In the genomic region with DNA sequence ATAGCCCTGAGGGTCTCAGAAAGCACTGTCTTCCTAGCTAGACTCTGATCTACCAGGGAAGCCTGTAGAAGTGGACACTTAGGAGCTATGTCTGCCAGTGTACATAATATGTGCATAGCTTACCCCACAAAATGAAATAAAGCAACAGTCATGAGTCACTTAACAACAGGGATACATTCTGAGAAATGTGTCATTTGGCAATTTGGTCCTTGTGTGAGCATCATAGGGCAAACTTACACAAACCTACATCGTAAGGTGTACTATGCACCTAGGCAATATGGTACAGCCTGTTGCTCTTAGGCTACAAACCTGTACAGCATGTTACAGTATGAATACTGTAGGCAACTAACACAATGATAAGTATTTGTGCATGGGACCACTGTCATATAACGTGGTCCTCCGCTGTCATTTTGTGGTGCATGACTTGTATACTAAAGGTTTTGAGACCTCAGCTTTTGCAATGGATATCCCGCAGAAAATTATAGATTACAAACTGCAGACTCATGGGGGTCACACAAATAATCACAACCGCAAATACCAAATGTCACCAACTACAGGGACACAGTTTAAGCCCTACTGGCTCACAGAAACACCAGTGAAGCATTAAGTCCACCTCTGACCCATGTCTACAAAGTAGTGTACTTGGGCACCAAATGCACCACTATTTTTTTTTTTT, we compare ENCODE assay signal across 9 cellular contexts. TPM values are rescaled to one million over a fixed set of nuclear protein-coding genes. Genes with fewer than 3 reads are reported as not detected.
DNase-seq lines count a peak whose midpoint lies in the region; ATAC-seq and TF ChIP-seq lines count a peak whose summit lies in the region.
"Had no signal": no experiment of that assay in that cellular context is flagged by ENCODE, and none has a peak within 500 bp of the region (broad histone marks: within the 10 kb centered on the region; RNA-seq: fewer than 3 reads in every experiment).

No MANE protein-coding gene starts in this region.

- no peak for ATAC-seq in HG03342 (IDR thresholded peaks at IDR 0.05; ENCODE audit: unreplicated experiment)

- no peak for TF ChIP-seq POLR2A in testis (IDR thresholded peaks at IDR 0.05)

- no peaks in the 10 kb centered on the region for H3K36me3 ChIP-seq in CD8-positive, alpha-beta memory T cell (ENCODE audit: insufficient read depth, low read length)
- H3K36me3 ChIP-seq in OCI-LY1 (ENCODE audit: insufficient read depth, low read length) (0 out of 2 replicates have a peak, but pooled peaks cover 4% of the 10 kb centered on the region), endodermal cell (ENCODE audit: control insufficient read depth, insufficient read depth, low read length) (no peaks in the 10 kb centered on the region), testis (ENCODE audit: low read depth, missing control alignments) (no peaks in the 10 kb centered on the region)

- no peaks in the 10 kb centered on the region for H3K27me3 Mint-ChIP-seq in CD8-positive, alpha-beta memory T cell
- H3K27me3 Mint-ChIP-seq in endodermal cell (ENCODE audit: insufficient read depth): no peaks in the 10 kb centered on the region
- no peaks in the 10 kb centered on the region for H3K27me3 Mint-ChIP-seq in osteocyte (ENCODE audit: unreplicated experiment)

- H3F3A ChIP-seq in OCI-LY1 (ENCODE audit: insufficient read depth, low read length): peaks cover 3% of the 10 kb centered on the region; the same call in 1 of the 2 replicates

- TF ChIP-seq CTCF in OCI-LY1 (IDR thresholded peaks at IDR 0.05; ENCODE audit: low read length): no peak
- TF ChIP-seq CTCF in endodermal cell (conservative IDR thresholded peaks at IDR 0.05): no peak
- TF ChIP-seq CTCF in osteocyte (IDR thresholded peaks at IDR 0.05): no peak
- no peak for TF ChIP-seq CTCF in testis (IDR thresholded peaks at IDR 0.05)

- H3K4me1 Mint-ChIP-seq in CD8-positive, alpha-beta memory T cell: peaks cover 30 to 51% (median 44%) of the 10 kb centered on the region in 3 donors
- H3K4me1 Mint-ChIP-seq in endodermal cell (peaks cover 7% of the 10 kb centered on the region), osteocyte (ENCODE audit: unreplicated experiment) (peaks cover 36% of the 10 kb centered on the region)

- peak overlapping the region; percentile 90; the same call in 1 of the 2 replicates for H3K9ac ChIP-seq in OCI-LY1 (ENCODE audit: low read length)
- H3K9ac ChIP-seq in endodermal cell (ENCODE audit: extremely low read depth, low read length, poor library complexity, severe bottlenecking): no peak overlapping the region

- peak overlapping the region in 6 of 8 donors; percentile 25 to 68 (median 58) for H3K27ac Mint-ChIP-seq in CD8-positive, alpha-beta memory T cell
- peak overlapping the region; percentile 26 for H3K27ac Mint-ChIP-seq in endodermal cell
- H3K27ac Mint-ChIP-seq in osteocyte (ENCODE audit: unreplicated experiment): no peak overlapping the region

- H3K27ac ChIP-seq in CD8-positive, alpha-beta memory T cell (ENCODE audit: low read depth, low read length): no peak overlapping the region
- H3K27ac ChIP-seq in OCI-LY1 (ENCODE audit: low read depth, low read length, poor library complexity, severe bottlenecking): peak overlapping the region; percentile 0
- no peak overlapping the region for H3K27ac ChIP-seq in endodermal cell (ENCODE audit: low read depth, low read length)
- H3K27ac ChIP-seq in testis: no peak overlapping the region
- H3K27ac ChIP-seq: HL-60 had no signal

- peaks cover 20% of the 10 kb centered on the region for H3K4me1 ChIP-seq in CD8-positive, alpha-beta memory T cell (ENCODE audit: insufficient read depth, low read length)
- peaks cover 33% of the 10 kb centered on the region for H3K4me1 ChIP-seq in OCI-LY1 (ENCODE audit: insufficient read depth, low read length, severe bottlenecking)
- no peaks in the 10 kb centered on the region for H3K4me1 ChIP-seq in endodermal cell (ENCODE audit: control insufficient read depth, insufficient read depth, low read length)
- peaks cover 18% of the 10 kb centered on the region for H3K4me1 ChIP-seq in testis

- DNase-seq in CD8-positive, alpha-beta memory T cell: no peak
- DNase-seq in endodermal cell (no peak), osteocyte (ENCODE audit: extremely low spot score, unreplicated experiment) (no peak), NCI-H446 (lab: John Stamatoyannopoulos, UW) (no peak), testis (no peak), NCI-H1694 treated with DMSO at 0.1 percent for 48 hours (lab: John Stamatoyannopoulos, UW) (no peak)

- H3K79me2 ChIP-seq in OCI-LY1 (ENCODE audit: insufficient read depth, low read length): peaks cover 52% of the 10 kb centered on the region

- WGBS in endodermal cell (ENCODE audit: insufficient coverage in 1 of 2, insufficient read length in 1 of 2), 2 experiments: 91 to 96% methylated on average over 3 to 5 of the region's 5 CpGs
- WGBS in testis, 2 donors: 83% methylated on average over 5 of the region's 5 CpGs

- no peaks in the 10 kb centered on the region for H3K9me3 Mint-ChIP-seq in CD8-positive, alpha-beta memory T cell
- H3K9me3 Mint-ChIP-seq in endodermal cell (no peaks in the 10 kb centered on the region), osteocyte (ENCODE audit: unreplicated experiment) (no peaks in the 10 kb centered on the region)

- intact Hi-C loops in testis (cut with DNase I; ENCODE audit: low total_unique reads): no loop called here

- H3K4me2 ChIP-seq in OCI-LY1 (ENCODE audit: low read length): peak overlapping the region; percentile 75

- peaks cover 0 to 8% (median 0%) of the 10 kb centered on the region in 3 donors for H3K36me3 Mint-ChIP-seq in CD8-positive, alpha-beta memory T cell
- H3K36me3 Mint-ChIP-seq in endodermal cell (ENCODE audit: low read depth) (no peaks in the 10 kb centered on the region), osteocyte (ENCODE audit: unreplicated experiment) (peaks cover 4% of the 10 kb centered on the region)

- no peaks in the 10 kb centered on the region for H3K27me3 ChIP-seq in CD8-positive, alpha-beta memory T cell (ENCODE audit: insufficient read depth, low read length, poor library complexity, severe bottlenecking)
- no peaks in the 10 kb centered on the region for H3K27me3 ChIP-seq in OCI-LY1 (ENCODE audit: insufficient read depth, low read length)
- H3K27me3 ChIP-seq in endodermal cell (ENCODE audit: control insufficient read depth, insufficient read depth, low read length, poor library complexity, severe bottlenecking): no peaks in the 10 kb centered on the region
- no peaks in the 10 kb centered on the region for H3K27me3 ChIP-seq in testis

- peak overlapping the region; percentile 58 for H3K4me3 ChIP-seq in CD8-positive, alpha-beta memory T cell (ENCODE audit: low read length)
- peak overlapping the region; percentile 93 for H3K4me3 ChIP-seq in OCI-LY1 (ENCODE audit: low read depth, low read length, poor library complexity, severe bottlenecking)
- H3K4me3 ChIP-seq in endodermal cell (ENCODE audit: low read length): peak overlapping the region; percentile 81
- H3K4me3 ChIP-seq in testis: no peak overlapping the region

- H3K4me3 Mint-ChIP-seq in CD8-positive, alpha-beta memory T cell: peak overlapping the region; percentile 29 to 96 (median 95)
- H3K4me3 Mint-ChIP-seq in endodermal cell (no peak overlapping the region), osteocyte (ENCODE audit: unreplicated experiment) (peak overlapping the region; percentile 94)

- H3K9me3 ChIP-seq in CD8-positive, alpha-beta memory T cell (ENCODE audit: low read length): no peaks in the 10 kb centered on the region
- no peaks in the 10 kb centered on the region for H3K9me3 ChIP-seq in OCI-LY1 (ENCODE audit: low read length)
- H3K9me3 ChIP-seq in endodermal cell (ENCODE audit: control insufficient read depth, low read length): no peaks in the 10 kb centered on the region
- no peaks in the 10 kb centered on the region for H3K9me3 ChIP-seq in testis

- H2AFZ ChIP-seq in OCI-LY1 (ENCODE audit: low read length): no peak overlapping the region

- H3K9me2 ChIP-seq in OCI-LY1 (ENCODE audit: low read depth, low read length): no peaks in the 10 kb centered on the region

- CTCF ChIA-PET in CD8-positive, alpha-beta memory T cell (lab: Charles Lee): no interaction called here

- POLR2A ChIA-PET in CD8-positive, alpha-beta memory T cell (lab: Charles Lee): interaction anchor here (0.7 to 1.5 kb wide), 2 partner anchors 35 to 1557 kb away, joined by 4 to 6 read pairs; a partner anchor contains a TSS

- no peaks in the 10 kb centered on the region for H4K20me1 ChIP-seq in OCI-LY1 (ENCODE audit: insufficient read depth, low read length)

RNA-seq across cellular contexts. Expression of a gene that starts 1.7 kb away (rescaled TPM):
- 10 to 100 TPM; 34.7 to 37.8 TPM for total RNA-seq in CD8-positive, alpha-beta memory T cell
- 33.1 TPM for polyA plus RNA-seq in CD8-positive, alpha-beta memory T cell
- total RNA-seq in endodermal cell (10 to 100 TPM; 23.2 to 23.8 TPM), osteocyte (28.5 and 29.4 TPM in 2 replicates), testis (10 to 100 TPM; 24.9 to 33.0 TPM)
- 9.8 TPM for polyA plus RNA-seq in endodermal cell (2013, experiment 1 of 2)
- 8.4 TPM for polyA plus RNA-seq in endodermal cell (2013, experiment 2 of 2)
- 20.1 TPM for polyA plus RNA-seq in testis (ENCODE audit: insufficient read depth, low read depth, low replicate concordance)

RNA-seq across cellular contexts. Expression of a gene that starts 21.6 kb away (rescaled TPM):
- total RNA-seq in CD8-positive, alpha-beta memory T cell: 10 to 100 TPM; 15.2 to 16.2 TPM
- polyA plus RNA-seq in CD8-positive, alpha-beta memory T cell: 13.9 TPM
- total RNA-seq in endodermal cell (10 to 100 TPM in 1 of 2 donors, 1 to 10 TPM in 1; 10.0 to 10.7 TPM), osteocyte (18.5 and 21.6 TPM in 2 replicates), testis (10 to 100 TPM; 15.8 to 18.3 TPM)
- polyA plus RNA-seq in endodermal cell (2013, experiment 1 of 2): 12.6 TPM
- 11.0 TPM for polyA plus RNA-seq in endodermal cell (2013, experiment 2 of 2)
- 18.6 TPM for polyA plus RNA-seq in testis (ENCODE audit: insufficient read depth, low read depth, low replicate concordance)

RNA-seq across cellular contexts. Expression of a gene that starts 35.4 kb away (rescaled TPM):
- 100 to 1,000 TPM; 140 to 147 TPM for total RNA-seq in CD8-positive, alpha-beta memory T cell
- polyA plus RNA-seq in CD8-positive, alpha-beta memory T cell: 122 TPM
- 10 to 100 TPM; 86.5 to 91.0 TPM for total RNA-seq in endodermal cell
- polyA plus RNA-seq in endodermal cell (2013, experiment 1 of 2): 91.3 TPM
- polyA plus RNA-seq in endodermal cell (2013, experiment 2 of 2): 73.2 TPM
- total RNA-seq in osteocyte: 90.5 and 90.7 TPM in 2 replicates
- 10 to 100 TPM; 71.1 to 80.8 TPM for total RNA-seq in testis
- 115 TPM for polyA plus RNA-seq in testis (ENCODE audit: insufficient read depth, low read depth, low replicate concordance)

Comparison
In these comparisons a context has a peak if more than half of its experiments do, and no peak if none do; other contexts are left out.
1. H3K4me3 ChIP-seq: peak in CD8-positive, alpha-beta memory T cell (single experiment), OCI-LY1 (single experiment) and endodermal cell (single experiment); none in testis (0 of 2).